6 cellular contexts compared by ENCODE assay signal in the genomic region with DNA sequence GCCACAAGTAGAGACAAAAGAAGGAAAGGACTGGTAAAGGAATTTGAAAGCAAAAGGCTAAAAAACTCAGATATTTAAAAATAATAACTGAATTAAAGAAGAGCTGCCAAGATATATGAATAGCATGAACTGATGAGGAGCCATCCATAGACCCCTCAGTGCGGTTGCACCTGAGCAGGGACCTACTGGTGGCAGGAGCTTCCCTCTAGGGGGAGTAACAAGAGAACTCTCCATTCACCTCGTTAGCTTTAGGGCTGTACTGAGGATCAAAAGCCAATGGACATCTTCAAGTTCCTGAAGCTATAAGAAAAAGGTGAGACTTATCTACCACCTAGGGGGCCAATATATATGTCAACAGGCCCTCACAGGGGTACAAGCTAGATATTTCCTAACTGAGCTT. TPM values are rescaled to one million over a fixed set of nuclear protein-coding genes. Genes with fewer than 3 reads are reported as not detected.
"Had no signal": no experiment of that assay in that cellular context is flagged by ENCODE, and none has a peak within 500 bp of the region (broad histone marks: within the 10 kb centered on the region; RNA-seq: fewer than 3 reads in every experiment).

No MANE protein-coding gene starts in this region.

- H3K4me3 ChIP-seq: HAP-1, K562 had no signal

- H3K36me3 ChIP-seq: HAP-1 had no signal

- H3K27ac ChIP-seq: HL-60 had no signal

- H3K4me1 ChIP-seq: HAP-1 had no signal

- ATAC-seq: K562 had no signal

- H3K9me3 ChIP-seq: HAP-1 had no signal

- DNase-seq: GOT3, IMR-90, KG1 had no signal

RNA-seq across cellular contexts. Expression of a gene that starts 27.8 kb away (rescaled TPM):
- polyA plus RNA-seq: K562 had no signal
